In the genomic region with DNA sequence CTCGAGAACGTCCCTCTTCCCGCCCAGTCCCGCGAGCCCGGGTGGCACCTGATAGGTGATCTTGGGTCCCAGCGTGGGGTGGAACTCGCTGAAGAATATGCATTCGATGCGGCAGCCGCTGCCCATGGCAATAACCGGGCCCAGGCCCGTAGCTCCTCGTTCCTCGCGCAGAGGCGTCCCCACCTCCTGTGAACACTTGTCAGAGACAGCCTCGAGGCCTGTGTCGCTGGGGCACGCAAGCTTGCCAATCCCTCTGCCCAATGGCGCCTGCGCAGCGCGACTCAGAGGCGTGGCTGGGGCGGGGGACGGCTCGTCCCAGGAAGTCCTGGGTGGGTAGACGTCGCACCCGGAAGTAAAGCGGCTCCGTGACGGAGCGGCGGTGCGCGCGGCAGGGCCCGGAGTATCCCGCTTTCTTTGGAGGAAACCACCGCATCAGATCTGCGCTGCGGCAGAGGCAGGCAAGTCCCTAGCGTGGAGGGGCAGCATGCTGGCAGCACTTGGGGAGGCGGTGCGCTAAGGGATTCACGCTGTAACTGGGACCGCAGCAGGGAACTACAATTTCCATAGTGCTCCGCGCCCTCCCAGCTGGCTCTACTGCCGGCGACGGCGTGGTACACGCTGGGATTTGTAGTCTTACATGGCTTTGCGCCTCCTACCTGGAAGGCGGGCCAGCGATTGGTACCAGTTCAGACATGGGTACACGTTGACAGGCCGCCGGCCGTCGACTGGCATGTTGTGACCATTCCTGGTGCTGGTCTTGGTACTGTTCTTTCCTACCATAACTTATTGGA, we compare ENCODE assay signal across 1 cellular context.
A peak's percentile ranks its signal among the peaks of the same experiment; 100 is the strongest.
TF ChIP-seq lines count a peak whose summit lies in the region.

A gene with protein sequence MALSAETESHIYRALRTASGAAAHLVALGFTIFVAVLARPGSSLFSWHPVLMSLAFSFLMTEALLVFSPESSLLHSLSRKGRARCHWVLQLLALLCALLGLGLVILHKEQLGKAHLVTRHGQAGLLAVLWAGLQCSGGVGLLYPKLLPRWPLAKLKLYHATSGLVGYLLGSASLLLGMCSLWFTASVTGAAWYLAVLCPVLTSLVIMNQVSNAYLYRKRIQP (plus strand): TSS at position 336 of the 791 bp plus-strand sequence. CDS start 572 bp downstream, outside the sequence.
A gene (minus strand): TSS at position 249 of the 791 bp plus-strand sequence. CDS start 123 bp downstream, at position 126.

TF ChIP-seq in WTC11, 78 proteins besides CTCF, POLR2A, EP300 and RAD21 (continued from another document and continues in another):
- TF ChIP-seq, protein P1, sequence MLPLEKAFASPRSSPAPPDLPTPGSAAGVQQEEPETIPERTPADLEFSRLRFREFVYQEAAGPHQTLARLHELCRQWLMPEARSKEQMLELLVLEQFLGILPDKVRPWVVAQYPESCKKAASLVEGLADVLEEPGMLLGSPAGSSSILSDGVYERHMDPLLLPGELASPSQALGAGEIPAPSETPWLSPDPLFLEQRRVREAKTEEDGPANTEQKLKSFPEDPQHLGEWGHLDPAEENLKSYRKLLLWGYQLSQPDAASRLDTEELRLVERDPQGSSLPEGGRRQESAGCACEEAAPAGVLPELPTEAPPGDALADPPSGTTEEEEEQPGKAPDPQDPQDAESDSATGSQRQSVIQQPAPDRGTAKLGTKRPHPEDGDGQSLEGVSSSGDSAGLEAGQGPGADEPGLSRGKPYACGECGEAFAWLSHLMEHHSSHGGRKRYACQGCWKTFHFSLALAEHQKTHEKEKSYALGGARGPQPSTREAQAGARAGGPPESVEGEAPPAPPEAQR (CRISPR knock-in tag; IDR thresholded peaks at IDR 0.05) = no peak
- TF ChIP-seq NR3C1 (CRISPR knock-in tag; conservative IDR thresholded peaks at IDR 0.05; ENCODE audit: low read depth) (no peak), CREM (CRISPR knock-in tag; IDR thresholded peaks at IDR 0.05) (peak; percentile 66; the same call in 1 of the 2 replicates), RORB (CRISPR knock-in tag; IDR thresholded peaks at IDR 0.05) (no peak), ATF1 (CRISPR knock-in tag; IDR thresholded peaks at IDR 0.05) (no peak; the same call in 1 of the 2 replicates), ZNF416 (CRISPR knock-in tag; IDR thresholded peaks at IDR 0.05) (no peak), EMX1 (CRISPR knock-in tag; IDR thresholded peaks at IDR 0.05) (no peak), ZBTB21 (CRISPR knock-in tag; IDR thresholded peaks at IDR 0.05; ENCODE audit: borderline replicate concordance) (0 out of 2 replicates have a peak, but pooled peaks have one; percentile 64), ZNF396 (CRISPR knock-in tag; IDR thresholded peaks at IDR 0.05; ENCODE audit: borderline replicate concordance) (no peak), CBFB (CRISPR knock-in tag; IDR thresholded peaks at IDR 0.05; ENCODE audit: low read depth) (0 out of 2 replicates have a peak, but pooled peaks have one; percentile 28), JUN (CRISPR knock-in tag; IDR thresholded peaks at IDR 0.05) (peak; percentile 95), ZNF232 (CRISPR knock-in tag; IDR thresholded peaks at IDR 0.05) (peak; percentile 93; the same call in 1 of the 2 replicates), KAT7 (CRISPR knock-in tag; IDR thresholded peaks at IDR 0.05; ENCODE audit: borderline replicate concordance) (peak; percentile 4), MYBL2 (CRISPR knock-in tag; IDR thresholded peaks at IDR 0.05) (no peak), ZNF671 (CRISPR knock-in tag; IDR thresholded peaks at IDR 0.05) (no peak), JAZF1 (CRISPR knock-in tag; IDR thresholded peaks at IDR 0.05) (no peak), FOXJ3 (CRISPR knock-in tag; IDR thresholded peaks at IDR 0.05; ENCODE audit: borderline replicate concordance) (peak; percentile 73; the same call in 1 of the 2 replicates), ZNF121 (CRISPR knock-in tag; IDR thresholded peaks at IDR 0.05) (no peak; the same call in 1 of the 2 replicates), GABPB1 (CRISPR knock-in tag; IDR thresholded peaks at IDR 0.05) (peak; percentile 88), ESRRA (CRISPR knock-in tag; IDR thresholded peaks at IDR 0.05; ENCODE audit: borderline replicate concordance) (peak; percentile 87), ELF4 (CRISPR knock-in tag; IDR thresholded peaks at IDR 0.05; ENCODE audit: low read depth) (no peak), ETV6 (CRISPR knock-in tag; IDR thresholded peaks at IDR 0.05) (peak; percentile 96), OVOL2 (CRISPR knock-in tag; IDR thresholded peaks at IDR 0.05; ENCODE audit: borderline replicate concordance) (no peak), FOXP1 (CRISPR knock-in tag; IDR thresholded peaks at IDR 0.05; ENCODE audit: borderline replicate concordance) (peak; percentile 97; the same call in 1 of the 2 replicates), FOXK1 (CRISPR knock-in tag; IDR thresholded peaks at IDR 0.05) (peak; percentile 74; the same call in 1 of the 2 replicates), NR2C2 (CRISPR knock-in tag; IDR thresholded peaks at IDR 0.05) (peak; percentile 71; the same call in 1 of the 2 replicates), NR1H2 (CRISPR knock-in tag; IDR thresholded peaks at IDR 0.05) (peak; percentile 80; the same call in 1 of the 2 replicates), NFE2L1 (CRISPR knock-in tag; IDR thresholded peaks at IDR 0.05) (peak; percentile 88; the same call in 1 of the 2 replicates)
- TF ChIP-seq, protein P2, sequence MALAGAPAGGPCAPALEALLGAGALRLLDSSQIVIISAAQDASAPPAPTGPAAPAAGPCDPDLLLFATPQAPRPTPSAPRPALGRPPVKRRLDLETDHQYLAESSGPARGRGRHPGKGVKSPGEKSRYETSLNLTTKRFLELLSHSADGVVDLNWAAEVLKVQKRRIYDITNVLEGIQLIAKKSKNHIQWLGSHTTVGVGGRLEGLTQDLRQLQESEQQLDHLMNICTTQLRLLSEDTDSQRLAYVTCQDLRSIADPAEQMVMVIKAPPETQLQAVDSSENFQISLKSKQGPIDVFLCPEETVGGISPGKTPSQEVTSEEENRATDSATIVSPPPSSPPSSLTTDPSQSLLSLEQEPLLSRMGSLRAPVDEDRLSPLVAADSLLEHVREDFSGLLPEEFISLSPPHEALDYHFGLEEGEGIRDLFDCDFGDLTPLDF (CRISPR knock-in tag; IDR thresholded peaks at IDR 0.05) = peak; percentile 65; the same call in 1 of the 2 replicates
- TF ChIP-seq, protein P3, sequence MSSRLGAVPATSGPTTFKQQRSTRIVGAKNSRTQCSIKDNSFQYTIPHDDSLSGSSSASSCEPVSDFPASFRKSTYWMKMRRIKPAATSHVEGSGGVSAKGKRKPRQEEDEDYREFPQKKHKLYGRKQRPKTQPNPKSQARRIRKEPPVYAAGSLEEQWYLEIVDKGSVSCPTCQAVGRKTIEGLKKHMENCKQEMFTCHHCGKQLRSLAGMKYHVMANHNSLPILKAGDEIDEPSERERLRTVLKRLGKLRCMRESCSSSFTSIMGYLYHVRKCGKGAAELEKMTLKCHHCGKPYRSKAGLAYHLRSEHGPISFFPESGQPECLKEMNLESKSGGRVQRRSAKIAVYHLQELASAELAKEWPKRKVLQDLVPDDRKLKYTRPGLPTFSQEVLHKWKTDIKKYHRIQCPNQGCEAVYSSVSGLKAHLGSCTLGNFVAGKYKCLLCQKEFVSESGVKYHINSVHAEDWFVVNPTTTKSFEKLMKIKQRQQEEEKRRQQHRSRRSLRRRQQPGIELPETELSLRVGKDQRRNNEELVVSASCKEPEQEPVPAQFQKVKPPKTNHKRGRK (CRISPR knock-in tag; IDR thresholded peaks at IDR 0.05; ENCODE audit: borderline replicate concordance) = no peak
- TF ChIP-seq, protein P4, sequence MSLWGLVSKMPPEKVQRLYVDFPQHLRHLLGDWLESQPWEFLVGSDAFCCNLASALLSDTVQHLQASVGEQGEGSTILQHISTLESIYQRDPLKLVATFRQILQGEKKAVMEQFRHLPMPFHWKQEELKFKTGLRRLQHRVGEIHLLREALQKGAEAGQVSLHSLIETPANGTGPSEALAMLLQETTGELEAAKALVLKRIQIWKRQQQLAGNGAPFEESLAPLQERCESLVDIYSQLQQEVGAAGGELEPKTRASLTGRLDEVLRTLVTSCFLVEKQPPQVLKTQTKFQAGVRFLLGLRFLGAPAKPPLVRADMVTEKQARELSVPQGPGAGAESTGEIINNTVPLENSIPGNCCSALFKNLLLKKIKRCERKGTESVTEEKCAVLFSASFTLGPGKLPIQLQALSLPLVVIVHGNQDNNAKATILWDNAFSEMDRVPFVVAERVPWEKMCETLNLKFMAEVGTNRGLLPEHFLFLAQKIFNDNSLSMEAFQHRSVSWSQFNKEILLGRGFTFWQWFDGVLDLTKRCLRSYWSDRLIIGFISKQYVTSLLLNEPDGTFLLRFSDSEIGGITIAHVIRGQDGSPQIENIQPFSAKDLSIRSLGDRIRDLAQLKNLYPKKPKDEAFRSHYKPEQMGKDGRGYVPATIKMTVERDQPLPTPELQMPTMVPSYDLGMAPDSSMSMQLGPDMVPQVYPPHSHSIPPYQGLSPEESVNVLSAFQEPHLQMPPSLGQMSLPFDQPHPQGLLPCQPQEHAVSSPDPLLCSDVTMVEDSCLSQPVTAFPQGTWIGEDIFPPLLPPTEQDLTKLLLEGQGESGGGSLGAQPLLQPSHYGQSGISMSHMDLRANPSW (CRISPR knock-in tag; conservative IDR thresholded peaks at IDR 0.05; ENCODE audit: low read depth) = peak; percentile 48; the same call in 1 of the 2 replicates
- TF ChIP-seq, protein P5, sequence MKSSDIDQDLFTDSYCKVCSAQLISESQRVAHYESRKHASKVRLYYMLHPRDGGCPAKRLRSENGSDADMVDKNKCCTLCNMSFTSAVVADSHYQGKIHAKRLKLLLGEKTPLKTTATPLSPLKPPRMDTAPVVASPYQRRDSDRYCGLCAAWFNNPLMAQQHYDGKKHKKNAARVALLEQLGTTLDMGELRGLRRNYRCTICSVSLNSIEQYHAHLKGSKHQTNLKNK (CRISPR knock-in tag; IDR thresholded peaks at IDR 0.05) = no peak
- TF ChIP-seq, protein P6, sequence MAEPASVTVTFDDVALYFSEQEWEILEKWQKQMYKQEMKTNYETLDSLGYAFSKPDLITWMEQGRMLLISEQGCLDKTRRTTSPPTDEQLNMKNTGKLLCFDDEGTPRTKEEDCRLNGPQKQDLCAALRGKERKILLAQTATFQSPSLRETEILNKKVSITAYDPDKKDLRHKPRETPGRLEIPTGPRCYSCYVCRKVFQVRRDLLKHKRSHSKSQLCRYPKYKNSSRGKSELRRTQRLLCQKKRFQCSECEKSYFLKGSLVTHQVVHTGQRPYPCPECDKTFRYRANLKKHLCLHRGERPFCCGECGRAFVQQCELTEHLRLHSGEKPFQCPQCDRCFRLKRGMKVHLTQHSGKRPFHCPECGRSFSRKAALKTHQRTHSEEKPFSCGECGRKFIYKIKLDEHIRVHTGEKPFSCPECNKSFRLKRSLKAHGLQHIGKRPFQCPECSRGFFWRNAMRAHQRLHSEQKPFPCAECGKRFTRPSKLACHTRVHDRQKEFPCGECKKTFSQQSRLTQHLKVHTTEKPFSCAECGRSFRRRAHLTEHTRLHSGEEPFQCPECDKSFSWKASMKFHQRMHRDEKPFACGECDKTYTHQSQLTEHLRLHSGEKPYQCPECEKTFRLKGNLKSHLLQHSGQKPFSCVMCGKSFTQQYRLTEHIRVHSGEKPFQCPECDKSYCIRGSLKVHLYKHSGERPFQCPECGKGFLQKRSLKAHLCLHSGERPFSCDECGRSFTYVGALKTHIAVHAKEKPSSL (CRISPR knock-in tag; conservative IDR thresholded peaks at IDR 0.05) = no peak
- TF ChIP-seq, protein P7, sequence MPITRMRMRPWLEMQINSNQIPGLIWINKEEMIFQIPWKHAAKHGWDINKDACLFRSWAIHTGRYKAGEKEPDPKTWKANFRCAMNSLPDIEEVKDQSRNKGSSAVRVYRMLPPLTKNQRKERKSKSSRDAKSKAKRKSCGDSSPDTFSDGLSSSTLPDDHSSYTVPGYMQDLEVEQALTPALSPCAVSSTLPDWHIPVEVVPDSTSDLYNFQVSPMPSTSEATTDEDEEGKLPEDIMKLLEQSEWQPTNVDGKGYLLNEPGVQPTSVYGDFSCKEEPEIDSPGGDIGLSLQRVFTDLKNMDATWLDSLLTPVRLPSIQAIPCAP (CRISPR knock-in tag; IDR thresholded peaks at IDR 0.05) = peak; percentile 96
- TF ChIP-seq, protein P8, sequence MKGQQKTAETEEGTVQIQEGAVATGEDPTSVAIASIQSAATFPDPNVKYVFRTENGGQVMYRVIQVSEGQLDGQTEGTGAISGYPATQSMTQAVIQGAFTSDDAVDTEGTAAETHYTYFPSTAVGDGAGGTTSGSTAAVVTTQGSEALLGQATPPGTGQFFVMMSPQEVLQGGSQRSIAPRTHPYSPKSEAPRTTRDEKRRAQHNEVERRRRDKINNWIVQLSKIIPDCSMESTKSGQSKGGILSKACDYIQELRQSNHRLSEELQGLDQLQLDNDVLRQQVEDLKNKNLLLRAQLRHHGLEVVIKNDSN (CRISPR knock-in tag; IDR thresholded peaks at IDR 0.05) = 0 out of 2 replicates have a peak, but pooled peaks have one; percentile 17
- TF ChIP-seq, protein P9, sequence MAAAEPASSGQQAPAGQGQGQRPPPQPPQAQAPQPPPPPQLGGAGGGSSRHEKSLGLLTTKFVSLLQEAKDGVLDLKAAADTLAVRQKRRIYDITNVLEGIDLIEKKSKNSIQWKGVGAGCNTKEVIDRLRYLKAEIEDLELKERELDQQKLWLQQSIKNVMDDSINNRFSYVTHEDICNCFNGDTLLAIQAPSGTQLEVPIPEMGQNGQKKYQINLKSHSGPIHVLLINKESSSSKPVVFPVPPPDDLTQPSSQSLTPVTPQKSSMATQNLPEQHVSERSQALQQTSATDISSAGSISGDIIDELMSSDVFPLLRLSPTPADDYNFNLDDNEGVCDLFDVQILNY (CRISPR knock-in tag; IDR thresholded peaks at IDR 0.05) = no peak
- TF ChIP-seq, protein P10, sequence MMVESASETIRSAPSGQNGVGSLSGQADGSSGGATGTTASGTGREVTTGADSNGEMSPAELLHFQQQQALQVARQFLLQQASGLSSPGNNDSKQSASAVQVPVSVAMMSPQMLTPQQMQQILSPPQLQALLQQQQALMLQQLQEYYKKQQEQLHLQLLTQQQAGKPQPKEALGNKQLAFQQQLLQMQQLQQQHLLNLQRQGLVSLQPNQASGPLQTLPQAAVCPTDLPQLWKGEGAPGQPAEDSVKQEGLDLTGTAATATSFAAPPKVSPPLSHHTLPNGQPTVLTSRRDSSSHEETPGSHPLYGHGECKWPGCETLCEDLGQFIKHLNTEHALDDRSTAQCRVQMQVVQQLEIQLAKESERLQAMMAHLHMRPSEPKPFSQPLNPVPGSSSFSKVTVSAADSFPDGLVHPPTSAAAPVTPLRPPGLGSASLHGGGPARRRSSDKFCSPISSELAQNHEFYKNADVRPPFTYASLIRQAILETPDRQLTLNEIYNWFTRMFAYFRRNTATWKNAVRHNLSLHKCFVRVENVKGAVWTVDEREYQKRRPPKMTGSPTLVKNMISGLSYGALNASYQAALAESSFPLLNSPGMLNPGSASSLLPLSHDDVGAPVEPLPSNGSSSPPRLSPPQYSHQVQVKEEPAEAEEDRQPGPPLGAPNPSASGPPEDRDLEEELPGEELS (CRISPR knock-in tag; IDR thresholded peaks at IDR 0.05) = peak; percentile 91
